Comparison of ENCODE assay signal across 1 cellular context in genomic region chr6:43285832-43286231, GRCh38.
TF ChIP-seq lines count a peak whose summit lies in the region.

No MANE protein-coding gene starts in this region.

TF ChIP-seq in GM23338, 12 proteins besides CTCF, POLR2A, EP300 and RAD21 (continued from another document):
- TF ChIP-seq, protein P1, sequence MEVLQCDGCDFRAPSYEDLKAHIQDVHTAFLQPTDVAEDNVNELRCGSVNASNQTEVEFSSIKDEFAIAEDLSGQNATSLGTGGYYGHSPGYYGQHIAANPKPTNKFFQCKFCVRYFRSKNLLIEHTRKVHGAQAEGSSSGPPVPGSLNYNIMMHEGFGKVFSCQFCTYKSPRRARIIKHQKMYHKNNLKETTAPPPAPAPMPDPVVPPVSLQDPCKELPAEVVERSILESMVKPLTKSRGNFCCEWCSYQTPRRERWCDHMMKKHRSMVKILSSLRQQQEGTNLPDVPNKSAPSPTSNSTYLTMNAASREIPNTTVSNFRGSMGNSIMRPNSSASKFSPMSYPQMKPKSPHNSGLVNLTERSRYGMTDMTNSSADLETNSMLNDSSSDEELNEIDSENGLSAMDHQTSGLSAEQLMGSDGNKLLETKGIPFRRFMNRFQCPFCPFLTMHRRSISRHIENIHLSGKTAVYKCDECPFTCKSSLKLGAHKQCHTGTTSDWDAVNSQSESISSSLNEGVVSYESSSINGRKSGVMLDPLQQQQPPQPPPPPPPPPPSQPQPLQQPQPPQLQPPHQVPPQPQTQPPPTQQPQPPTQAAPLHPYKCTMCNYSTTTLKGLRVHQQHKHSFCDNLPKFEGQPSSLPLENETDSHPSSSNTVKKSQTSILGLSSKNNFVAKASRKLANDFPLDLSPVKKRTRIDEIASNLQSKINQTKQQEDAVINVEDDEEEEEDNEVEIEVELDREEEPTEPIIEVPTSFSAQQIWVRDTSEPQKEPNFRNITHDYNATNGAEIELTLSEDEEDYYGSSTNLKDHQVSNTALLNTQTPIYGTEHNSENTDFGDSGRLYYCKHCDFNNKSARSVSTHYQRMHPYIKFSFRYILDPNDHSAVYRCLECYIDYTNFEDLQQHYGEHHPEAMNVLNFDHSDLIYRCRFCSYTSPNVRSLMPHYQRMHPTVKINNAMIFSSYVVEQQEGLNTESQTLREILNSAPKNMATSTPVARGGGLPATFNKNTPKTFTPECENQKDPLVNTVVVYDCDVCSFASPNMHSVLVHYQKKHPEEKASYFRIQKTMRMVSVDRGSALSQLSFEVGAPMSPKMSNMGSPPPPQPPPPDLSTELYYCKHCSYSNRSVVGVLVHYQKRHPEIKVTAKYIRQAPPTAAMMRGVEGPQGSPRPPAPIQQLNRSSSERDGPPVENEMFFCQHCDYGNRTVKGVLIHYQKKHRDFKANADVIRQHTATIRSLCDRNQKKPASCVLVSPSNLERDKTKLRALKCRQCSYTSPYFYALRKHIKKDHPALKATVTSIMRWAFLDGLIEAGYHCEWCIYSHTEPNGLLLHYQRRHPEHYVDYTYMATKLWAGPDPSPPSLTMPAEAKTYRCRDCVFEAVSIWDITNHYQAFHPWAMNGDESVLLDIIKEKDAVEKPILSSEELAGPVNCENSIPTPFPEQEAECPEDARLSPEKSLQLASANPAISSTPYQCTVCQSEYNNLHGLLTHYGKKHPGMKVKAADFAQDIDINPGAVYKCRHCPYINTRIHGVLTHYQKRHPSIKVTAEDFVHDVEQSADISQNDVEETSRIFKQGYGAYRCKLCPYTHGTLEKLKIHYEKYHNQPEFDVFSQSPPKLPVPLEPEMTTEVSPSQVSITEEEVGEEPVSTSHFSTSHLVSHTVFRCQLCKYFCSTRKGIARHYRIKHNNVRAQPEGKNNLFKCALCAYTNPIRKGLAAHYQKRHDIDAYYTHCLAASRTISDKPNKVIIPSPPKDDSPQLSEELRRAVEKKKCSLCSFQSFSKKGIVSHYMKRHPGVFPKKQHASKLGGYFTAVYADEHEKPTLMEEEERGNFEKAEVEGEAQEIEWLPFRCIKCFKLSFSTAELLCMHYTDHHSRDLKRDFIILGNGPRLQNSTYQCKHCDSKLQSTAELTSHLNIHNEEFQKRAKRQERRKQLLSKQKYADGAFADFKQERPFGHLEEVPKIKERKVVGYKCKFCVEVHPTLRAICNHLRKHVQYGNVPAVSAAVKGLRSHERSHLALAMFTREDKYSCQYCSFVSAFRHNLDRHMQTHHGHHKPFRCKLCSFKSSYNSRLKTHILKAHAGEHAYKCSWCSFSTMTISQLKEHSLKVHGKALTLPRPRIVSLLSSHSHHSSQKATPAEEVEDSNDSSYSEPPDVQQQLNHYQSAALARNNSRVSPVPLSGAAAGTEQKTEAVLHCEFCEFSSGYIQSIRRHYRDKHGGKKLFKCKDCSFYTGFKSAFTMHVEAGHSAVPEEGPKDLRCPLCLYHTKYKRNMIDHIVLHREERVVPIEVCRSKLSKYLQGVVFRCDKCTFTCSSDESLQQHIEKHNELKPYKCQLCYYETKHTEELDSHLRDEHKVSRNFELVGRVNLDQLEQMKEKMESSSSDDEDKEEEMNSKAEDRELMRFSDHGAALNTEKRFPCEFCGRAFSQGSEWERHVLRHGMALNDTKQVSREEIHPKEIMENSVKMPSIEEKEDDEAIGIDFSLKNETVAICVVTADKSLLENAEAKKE (CRISPR knock-in tag; IDR thresholded peaks at IDR 0.05), result no peak
- TF ChIP-seq JUNB (IDR thresholded peaks at IDR 0.05; ENCODE audit: unreplicated experiment) (no peak), POLR2AphosphoS5 (IDR thresholded peaks at IDR 0.05; ENCODE audit: low read depth) (no peak), STAT1 (IDR thresholded peaks at IDR 0.05; ENCODE audit: unreplicated experiment) (no peak), ETS1 (IDR thresholded peaks at IDR 0.05) (no peak), EZH2phosphoT487 (IDR thresholded peaks at IDR 0.05; ENCODE audit: unreplicated experiment) (no peak)
TF ChIP-seq in GM23338: peak in this region for 0.
